10 cellular contexts compared by ENCODE assay signal in genomic region chr14:59952141-59952540, GRCh38. TPM values are rescaled to one million over a fixed set of nuclear protein-coding genes. Genes with fewer than 3 reads are reported as not detected.
"Had no signal": no experiment of that assay in that cellular context is flagged by ENCODE, and none has a peak within 500 bp of the region (broad histone marks: within the 10 kb centered on the region; RNA-seq: fewer than 3 reads in every experiment).

No MANE protein-coding gene starts in this region.

RNA-seq across cellular contexts. Expression of gene LRRC9, which starts 32.2 kb away (rescaled TPM):
- total RNA-seq: dermis blood vessel endothelial cell; left lobe of liver; lower leg skin; mammary epithelial cell; mesenteric fat pad; naive thymus-derived CD8-positive, alpha-beta T cell; posterior vena cava had no signal
- polyA plus RNA-seq: mammary epithelial cell; naive thymus-derived CD8-positive, alpha-beta T cell; ovary; small intestine; thymus had no signal
